Comparison of ENCODE assay signal across 14 cellular contexts in the genomic region with DNA sequence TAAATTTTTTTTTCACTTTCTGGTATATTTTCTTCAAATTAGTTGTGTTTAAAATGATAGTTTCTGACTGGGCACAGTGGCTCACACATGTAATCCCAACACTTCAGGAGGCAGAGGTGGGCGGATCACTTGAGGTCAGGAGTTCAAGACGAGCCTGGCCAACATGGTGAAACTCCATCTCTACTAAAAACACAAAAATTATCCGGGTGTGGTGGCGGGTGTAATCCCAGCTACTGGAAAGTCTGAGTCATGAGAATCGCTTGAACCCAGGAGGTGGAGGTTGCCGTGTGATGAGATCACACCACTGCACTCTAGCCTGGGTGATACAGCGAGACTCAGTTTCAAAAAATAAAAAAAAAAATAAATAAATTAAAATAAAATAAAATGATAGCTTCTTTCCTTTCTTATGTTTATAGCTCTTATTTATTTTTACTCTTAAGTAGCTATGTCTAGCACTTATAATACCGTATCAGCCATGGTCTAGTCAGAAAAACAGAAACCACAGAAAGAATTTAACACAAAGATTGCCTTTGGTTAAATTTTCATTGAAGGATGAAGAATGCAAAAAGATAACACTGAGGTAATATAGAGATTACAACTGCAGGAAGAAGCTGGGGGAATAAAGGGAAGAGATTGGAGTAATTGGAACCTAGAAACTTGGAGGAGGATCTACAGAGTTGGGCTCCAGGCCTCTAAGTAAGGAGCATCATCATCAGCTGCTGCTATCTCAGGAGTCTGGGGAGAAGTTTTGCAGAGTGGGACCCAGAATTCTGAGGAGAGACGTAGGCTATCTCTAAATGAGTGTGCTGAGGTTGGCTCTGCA. TPM values are rescaled to one million over a fixed set of nuclear protein-coding genes. Genes with fewer than 3 reads are reported as not detected.
A peak's percentile ranks its signal among the peaks of the same experiment; 100 is the strongest.
DNase-seq lines count a peak whose midpoint lies in the region; ATAC-seq, FAIRE-seq and TF ChIP-seq lines count a peak whose summit lies in the region.
"Had no signal": no experiment of that assay in that cellular context is flagged by ENCODE, and none has a peak within 500 bp of the region (broad histone marks: within the 10 kb centered on the region; RNA-seq: fewer than 3 reads in every experiment).

No MANE protein-coding gene starts in this region.

- H3K9me3 ChIP-seq in K562 (replicated peaks; ENCODE audit: control insufficient read depth, insufficient read depth, low read depth, low read length): no peaks in the 10 kb centered on the region
- no peaks in the 10 kb centered on the region for H3K9me3 ChIP-seq in keratinocyte (ENCODE audit: control insufficient read depth, low read depth, low read length)

- H3K4me2 ChIP-seq in K562 (ENCODE audit: insufficient read depth, low read length) (no peak overlapping the region), keratinocyte (ENCODE audit: control insufficient read depth, extremely low read depth, insufficient read depth, low read depth, low read length) (no peak overlapping the region)

- dilution Hi-C loops in keratinocyte (cut with MboI; ENCODE audit: extremely low pct_ligation_motif_present, low sequenced_read_pairs): no loop called here

- H3K79me2 ChIP-seq in K562 (ENCODE audit: control insufficient read depth, insufficient read depth, low read length) (no peaks in the 10 kb centered on the region), keratinocyte (ENCODE audit: control insufficient read depth, insufficient read depth, low read length) (no peaks in the 10 kb centered on the region)

- H3K4me1 ChIP-seq in K562 (replicated peaks in 1 of 2; ENCODE audit: control insufficient read depth in 2 of 2, insufficient read depth in 2 of 2, low read length in 2 of 2) (peaks cover 1% of the 10 kb centered on the region in 2 experiments; a peak in 3 of 5 replicates), keratinocyte (ENCODE audit: control insufficient read depth, extremely low read depth, insufficient read depth, low read length) (no peaks in the 10 kb centered on the region)

- no peak for TF ChIP-seq CTCF in AG09309 (IDR thresholded peaks at IDR 0.05; ENCODE audit: control insufficient read depth, insufficient read depth, low read depth, low read length, missing control alignments)
- TF ChIP-seq CTCF in K562 (IDR thresholded peaks at IDR 0.05 in 2 of 3, conservative IDR thresholded peaks at IDR 0.05 in 1 of 3; ENCODE audit: insufficient read depth in 2 of 3, low read depth in 1 of 3, low read length in 3 of 3): no peak
- TF ChIP-seq CTCF in keratinocyte (optimal IDR thresholded peaks at IDR 0.05 in 1 of 3, IDR thresholded peaks at IDR 0.05 in 1 of 3, conservative IDR thresholded peaks at IDR 0.05 in 1 of 3; ENCODE audit: extremely low read depth in 1 of 3, insufficient read depth in 2 of 3, low read length in 3 of 3): no peak

- peak; percentile 73 for FAIRE-seq in K562 (lab: Jason Lieb, UNC)
- FAIRE-seq in keratinocyte (lab: Jason Lieb, UNC): no peak

- H3K36me3 ChIP-seq in K562 (ENCODE audit: control insufficient read depth, insufficient read depth, low read length) (no peaks in the 10 kb centered on the region), keratinocyte (ENCODE audit: control insufficient read depth in 2 of 2, extremely low read depth in 1 of 2, insufficient read depth in 2 of 2, low read length in 2 of 2) (no peaks in the 10 kb centered on the region)

- no TSS peak for BruUV-seq in K562 (replicated peaks; lab: Mats Ljungman, UMichigan)

- peak; percentile 80 for ATAC-seq in K562
- ATAC-seq in GM18907 (IDR thresholded peaks at IDR 0.05; ENCODE audit: unreplicated experiment): no peak
- ATAC-seq in GM18505 (IDR thresholded peaks at IDR 0.05; ENCODE audit: unreplicated experiment): no peak

- peak overlapping the region; percentile 46; the same call in 2 of the 3 replicates for H3K27ac ChIP-seq in K562 (ENCODE audit: extremely low read depth, low read depth, low read length)
- no peak overlapping the region for H3K27ac ChIP-seq in keratinocyte (ENCODE audit: control insufficient read depth, insufficient read depth, low read length)
- H3K27ac ChIP-seq: C4-2B, skin epidermis had no signal

- no peaks in the 10 kb centered on the region for H3K27me3 ChIP-seq in K562 (ENCODE audit: control insufficient read depth in 2 of 2, insufficient read depth in 2 of 2, low read length in 2 of 2)
- H3K27me3 ChIP-seq in keratinocyte (ENCODE audit: control insufficient read depth, extremely low read depth, insufficient read depth, low read length): no peaks in the 10 kb centered on the region

- CTCF ChIA-PET in K562 (lab: Yijun Ruan, JAX; ENCODE audit: low intra/inter-chr PET ratio): no interaction called here

- TF ChIP-seq POLR2A in K562 (conservative IDR thresholded peaks at IDR 0.05) (no peak), GM18505 (IDR thresholded peaks at IDR 0.05; ENCODE audit: borderline replicate concordance, extremely low read depth, insufficient read depth, insufficient read length) (no peak)

- intact Hi-C loops in K562 (cut with micrococcal nuclease): no loop called here

- H3K9ac ChIP-seq in K562 (ENCODE audit: insufficient read depth in 1 of 2, low read depth in 2 of 2, low read length in 2 of 2): no peak overlapping the region
- no peak overlapping the region for H3K9ac ChIP-seq in keratinocyte (ENCODE audit: control insufficient read depth, extremely low read depth, insufficient read depth, low read length)

- WGBS in K562 (ENCODE audit: insufficient coverage, low coverage, missing lambda C conversion rate): 16% methylated on average over 9 of the region's 9 CpGs

- peak; percentile 67 for DNase-seq in AG09309 (ENCODE audit: low read depth)
- peak; percentile 62 for DNase-seq in HK-2 (ENCODE audit: unreplicated experiment)
- peak in 1 of 4 experiments; percentile 78 for DNase-seq in K562 (ENCODE audit: extremely low read depth in 1 of 4, low spot score in 3 of 4)
- peak; percentile 15 for DNase-seq in keratinocyte (ENCODE audit: low read depth, low spot score)
- DNase-seq in HuH-7.5 (ENCODE audit: low spot score): no peak
- no peak for DNase-seq in activated gamma-delta T cell treated with Interleukin-2 at 50 U/mL for 16 hours
- DNase-seq: activated naive CD8-positive, alpha-beta T cell treated with anti-CD3 and anti-CD28 coated beads, Interleukin-2, amount 10 ng/mL, durations not matched to agents 7 days and 5 days; effector memory CD4-positive, alpha-beta T cell; NCI-H2029 treated with DMSO at 0.1 percent for 48 hours had no signal

- POLR2A ChIA-PET in K562 (lab: Yijun Ruan, JAX): interaction anchor here (1.0 kb wide), 1 partner anchor 64 kb away, joined by 3 read pairs; no protein-coding TSS in a partner anchor

- in situ Hi-C loops in K562 (cut with MboI): no loop called here

- peak overlapping the region; percentile 68 for H2AFZ ChIP-seq in K562 (ENCODE audit: low read depth, low read length)
- H2AFZ ChIP-seq in keratinocyte (ENCODE audit: control insufficient read depth, low read length): no peak overlapping the region

- TF ChIP-seq EP300 in K562 (IDR thresholded peaks at IDR 0.05; ENCODE audit: low read length): 0 out of 2 replicates have a peak, but pooled peaks have one; percentile 26

- no peak for TF ChIP-seq RAD21 in K562 (CRISPR knock-in tag; conservative IDR thresholded peaks at IDR 0.05 in 1 of 2, IDR thresholded peaks at IDR 0.05 in 1 of 2)

- no peaks in the 10 kb centered on the region for H3K9me1 ChIP-seq in K562 (ENCODE audit: control insufficient read depth, insufficient read depth, low read length)
- H3K9me1 ChIP-seq in keratinocyte (ENCODE audit: control insufficient read depth, extremely low read depth, insufficient read depth, low read length): no peaks in the 10 kb centered on the region

- no peak overlapping the region for H3K4me3 ChIP-seq in AG09309 (ENCODE audit: control insufficient read depth, low read depth, low read length)
- no peak overlapping the region for H3K4me3 ChIP-seq in K562
- H3K4me3 ChIP-seq in keratinocyte (ENCODE audit: control insufficient read depth in 2 of 3, extremely low read depth in 1 of 3, insufficient read depth in 2 of 3, low read depth in 1 of 3, low read length in 3 of 3): no peak overlapping the region
- H3K4me3 ChIP-seq: skin epidermis had no signal

- no peaks in the 10 kb centered on the region for H4K20me1 ChIP-seq in K562 (replicated peaks; ENCODE audit: control insufficient read depth, insufficient read depth, low read length)
- H4K20me1 ChIP-seq in keratinocyte (ENCODE audit: control insufficient read depth, extremely low read depth, insufficient read depth, low read length): no peaks in the 10 kb centered on the region

TF ChIP-seq in K562, 482 proteins besides CTCF, POLR2A, EP300 and RAD21 (continues in another document):
- peak; percentile 67 for TF ChIP-seq C11orf30 (IDR thresholded peaks at IDR 0.05; ENCODE audit: low read depth)

RNA-seq across cellular contexts. Expression of gene MBOAT2, which starts 54.7 kb away (rescaled TPM):
- total RNA-seq in K562 (2011; cell fraction: chromatin; rRNA removed; ENCODE audit: low replicate concordance): 112 and 313 TPM in 2 replicates
- total RNA-seq in K562 (2011; cell fraction: nucleolus; rRNA removed): 47.4 and 65.8 TPM in 2 replicates
- total RNA-seq in K562 (2011; cell fraction: nucleoplasm; rRNA removed): 143 and 203 TPM in 2 replicates
- 19.2 and 22.8 TPM in 2 replicates for total RNA-seq in K562 (2014; rRNA removed)
- 48.9 and 54.3 TPM in 2 replicates for total RNA-seq in K562 (2014; rRNA removed; fragmentation: Illumina TruSeq; extraction: Trizol)
- total RNA-seq in K562 (2015; rRNA removed; fragmentation: Illumina TruSeq; extraction: Trizol): 26.1 and 27.9 TPM in 2 replicates
- 42.8 and 44.6 TPM in 2 replicates for total RNA-seq in K562 (2021)
- polyA plus RNA-seq in K562 (2011; rRNA removed): 101 and 122 TPM in 2 replicates
- polyA plus RNA-seq in K562 (2011; cell fraction: cytosol; rRNA removed): 18.7 and 42.5 TPM in 2 replicates
- 251 and 267 TPM in 2 replicates for polyA plus RNA-seq in K562 (2011; cell fraction: nucleus; rRNA removed)
- 19.2 and 19.7 TPM in 2 replicates for polyA plus RNA-seq in K562 (2012)
- 43.9 and 44.4 TPM in 2 replicates for polyA plus RNA-seq in K562 (2014; fragmentation: Illumina TruSeq; extraction: Trizol)
- 10 to 100 TPM in 1 of 2 experiments, 1 to 10 TPM in 1; 8.4 to 11.2 TPM for polyA plus RNA-seq in K562 (2014; fragmentation: Nextera tagmentation; extraction: Ambion mirVana)
- 27.6 and 31.1 TPM in 2 replicates for polyA plus RNA-seq in K562 (2014; rRNA removed)
- polyA minus RNA-seq in K562 (2011; rRNA and poly(A)+ RNA removed): 107 and 132 TPM in 2 replicates
- polyA minus RNA-seq in K562 (2011; cell fraction: cytosol; rRNA and poly(A)+ RNA removed): 31.1 and 32.9 TPM in 2 replicates
- 59.0 and 76.9 TPM in 2 replicates for polyA minus RNA-seq in K562 (2011; cell fraction: nucleus; rRNA and poly(A)+ RNA removed)
- 64.2 to 121 TPM (median 79.7 TPM) in 3 replicates for polyA plus RNA-seq in keratinocyte
- polyA plus RNA-seq in keratinocyte (2011; ENCODE audit: low read depth): 36.1 TPM
- 28.2 and 52.9 TPM in 2 replicates for polyA plus RNA-seq in keratinocyte (2011; cell fraction: cytosol; rRNA removed)
- 118 and 141 TPM in 2 replicates for polyA plus RNA-seq in keratinocyte (2011; cell fraction: nucleus; rRNA removed)
- 53.7 and 67.9 TPM in 2 replicates for polyA plus RNA-seq in keratinocyte (2012; ENCODE audit: low replicate concordance)
- polyA minus RNA-seq in keratinocyte: 57.4 to 143 TPM (median 59.2 TPM) in 3 replicates
- 15.0 TPM for polyA minus RNA-seq in keratinocyte (2011; cell fraction: cytosol; rRNA and poly(A)+ RNA removed)
- polyA minus RNA-seq in keratinocyte (2011; cell fraction: nucleus; rRNA and poly(A)+ RNA removed): 39.1 and 116 TPM in 2 replicates
- polyA plus RNA-seq: IgD-negative memory B cell had no signal

Comparison
In these comparisons a context has a peak if more than half of its experiments do, and no peak if none do; other contexts are left out.
1. DNase-seq: peak in AG09309 (single experiment), HK-2 (single experiment) and keratinocyte (single experiment); none in HuH-7.5 (single experiment) and activated gamma-delta T cell treated with Interleukin-2 at 50 U/mL for 16 hours (single experiment).